Comparison of ENCODE assay signal across 8 cellular contexts in the genomic region with DNA sequence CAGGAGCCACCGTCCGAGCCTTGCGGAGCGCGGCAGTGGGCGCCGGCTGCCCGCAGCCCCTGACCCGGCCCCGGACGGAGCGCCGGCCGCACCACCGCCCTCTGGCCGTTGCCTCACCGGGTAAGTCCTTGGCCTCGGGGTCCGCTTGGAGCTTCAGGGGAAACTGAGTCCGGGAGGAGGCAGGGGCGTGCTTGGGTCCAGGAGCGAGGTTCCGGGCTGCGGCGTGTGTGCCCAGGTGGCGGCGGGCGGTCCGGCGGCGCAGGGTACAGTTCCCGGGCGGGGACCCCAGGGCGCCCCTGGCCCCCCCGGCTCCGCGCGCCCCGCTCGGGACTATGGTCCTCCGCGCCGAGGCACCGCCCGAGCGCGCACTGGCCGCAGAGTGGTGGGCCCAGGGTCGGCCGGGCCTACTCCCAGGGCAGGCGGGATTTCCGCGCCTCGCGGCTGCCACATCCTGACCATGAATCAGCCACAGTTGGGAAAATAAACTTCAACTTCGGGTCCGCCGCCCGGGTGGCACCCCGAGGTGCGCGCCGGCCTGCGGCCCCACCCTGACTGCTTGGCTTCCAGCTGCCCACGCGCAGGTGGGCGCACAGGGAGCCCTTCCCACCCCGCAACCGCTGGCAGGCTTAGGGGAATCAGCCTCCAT. TPM values are rescaled to one million over a fixed set of nuclear protein-coding genes. Genes with fewer than 3 reads are reported as not detected.
A peak's percentile ranks its signal among the peaks of the same experiment; 100 is the strongest.
DNase-seq lines count a peak whose midpoint lies in the region; ATAC-seq and TF ChIP-seq lines count a peak whose summit lies in the region.

No MANE protein-coding gene starts in this region.

- H3K4me1 Mint-ChIP-seq in WTC11 = peaks cover 38% of the 10 kb centered on the region

- H3K27me3 Mint-ChIP-seq in WTC11 (ENCODE audit: low read depth) = no peaks in the 10 kb centered on the region; the same call in 1 of the 2 replicates

- peak overlapping the region; percentile 69 for H3K27ac ChIP-seq in foreskin keratinocyte

- peak overlapping the region; percentile 63 for H3K4me3 ChIP-seq in retinal pigment epithelial cell (ENCODE audit: low read length)

- CTCF ChIA-PET in WTC11 (lab: Charles Lee) = interaction anchor here (1.4 to 1.7 kb wide), 2 partner anchors 22 to 30 kb away, joined by 3 to 4 read pairs; no protein-coding TSS in a partner anchor

- H3K27ac Mint-ChIP-seq in WTC11 = no peak overlapping the region

- H3K9me3 Mint-ChIP-seq in WTC11 = peaks cover 4% of the 10 kb centered on the region

- POLR2A ChIA-PET in WTC11 (lab: Charles Lee) = no interaction called here

- ATAC-seq in WTC11 = no peak
- no peak for ATAC-seq in foreskin keratinocyte
- ATAC-seq in HG02798 (IDR thresholded peaks at IDR 0.05; ENCODE audit: poor library complexity, unreplicated experiment) = no peak
- ATAC-seq in HG02840 (IDR thresholded peaks at IDR 0.05; ENCODE audit: low FRiP score, unreplicated experiment) = no peak

- H3K27me3 ChIP-seq in foreskin keratinocyte = no peaks in the 10 kb centered on the region

- peaks cover 27% of the 10 kb centered on the region for H3K4me1 ChIP-seq in foreskin keratinocyte

- H3K36me3 Mint-ChIP-seq in WTC11 = 0 out of 2 replicates have a peak, but pooled peaks cover under 1% of the 10 kb centered on the region

- H3K4me3 Mint-ChIP-seq in WTC11 = peak overlapping the region; percentile 62

- peak; percentile 40 for DNase-seq in activated CD4-positive, alpha-beta T cell treated with anti-CD3 and anti-CD28 coated beads for 48 hours
- DNase-seq in activated CD4-positive, alpha-beta T cell treated with anti-CD3 and anti-CD28 coated beads, Interleukin-2, amount 50 U/mL, for 1 hour = no peak
- DNase-seq in WTC11 (ENCODE audit: low spot score) = no peak
- no peak for DNase-seq in foreskin keratinocyte
- DNase-seq in retinal pigment epithelial cell (ENCODE audit: low read depth) = no peak
- no peak for DNase-seq in NCI-H2227 (lab: John Stamatoyannopoulos, UW; ENCODE audit: unreplicated experiment)

- no peak for TF ChIP-seq CTCF in WTC11 (IDR thresholded peaks at IDR 0.05)
- no peak for TF ChIP-seq CTCF in foreskin keratinocyte (conservative IDR thresholded peaks at IDR 0.05)
- no peak for TF ChIP-seq CTCF in retinal pigment epithelial cell (conservative IDR thresholded peaks at IDR 0.05; ENCODE audit: low read depth, low read length)

TF ChIP-seq in WTC11, 78 proteins besides CTCF, POLR2A, EP300 and RAD21 (continues in another document):
- TF ChIP-seq TEAD4 (CRISPR knock-in tag; IDR thresholded peaks at IDR 0.05) (no peak), ESRRA (CRISPR knock-in tag; IDR thresholded peaks at IDR 0.05; ENCODE audit: borderline replicate concordance) (no peak), SP1 (CRISPR knock-in tag; conservative IDR thresholded peaks at IDR 0.05) (no peak), MYBL2 (CRISPR knock-in tag; IDR thresholded peaks at IDR 0.05) (no peak), GTF2I (CRISPR knock-in tag; conservative IDR thresholded peaks at IDR 0.05) (no peak), ZNF121 (CRISPR knock-in tag; IDR thresholded peaks at IDR 0.05) (no peak), CBFB (CRISPR knock-in tag; IDR thresholded peaks at IDR 0.05; ENCODE audit: low read depth) (no peak), ZNF423 (CRISPR knock-in tag; IDR thresholded peaks at IDR 0.05) (no peak), RORB (CRISPR knock-in tag; IDR thresholded peaks at IDR 0.05) (no peak), ZNF138 (CRISPR knock-in tag; conservative IDR thresholded peaks at IDR 0.05) (no peak), ATF1 (CRISPR knock-in tag; IDR thresholded peaks at IDR 0.05) (no peak), FOXK1 (CRISPR knock-in tag; IDR thresholded peaks at IDR 0.05) (0 out of 2 replicates have a peak, but pooled peaks have one; percentile 21), HMGA2 (CRISPR knock-in tag; IDR thresholded peaks at IDR 0.05) (no peak), ETV6 (CRISPR knock-in tag; IDR thresholded peaks at IDR 0.05) (no peak), RELA (CRISPR knock-in tag; IDR thresholded peaks at IDR 0.05; ENCODE audit: borderline replicate concordance) (no peak)
- TF ChIP-seq, protein P1, sequence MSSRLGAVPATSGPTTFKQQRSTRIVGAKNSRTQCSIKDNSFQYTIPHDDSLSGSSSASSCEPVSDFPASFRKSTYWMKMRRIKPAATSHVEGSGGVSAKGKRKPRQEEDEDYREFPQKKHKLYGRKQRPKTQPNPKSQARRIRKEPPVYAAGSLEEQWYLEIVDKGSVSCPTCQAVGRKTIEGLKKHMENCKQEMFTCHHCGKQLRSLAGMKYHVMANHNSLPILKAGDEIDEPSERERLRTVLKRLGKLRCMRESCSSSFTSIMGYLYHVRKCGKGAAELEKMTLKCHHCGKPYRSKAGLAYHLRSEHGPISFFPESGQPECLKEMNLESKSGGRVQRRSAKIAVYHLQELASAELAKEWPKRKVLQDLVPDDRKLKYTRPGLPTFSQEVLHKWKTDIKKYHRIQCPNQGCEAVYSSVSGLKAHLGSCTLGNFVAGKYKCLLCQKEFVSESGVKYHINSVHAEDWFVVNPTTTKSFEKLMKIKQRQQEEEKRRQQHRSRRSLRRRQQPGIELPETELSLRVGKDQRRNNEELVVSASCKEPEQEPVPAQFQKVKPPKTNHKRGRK (CRISPR knock-in tag; IDR thresholded peaks at IDR 0.05; ENCODE audit: borderline replicate concordance) = no peak
- TF ChIP-seq, protein P2, sequence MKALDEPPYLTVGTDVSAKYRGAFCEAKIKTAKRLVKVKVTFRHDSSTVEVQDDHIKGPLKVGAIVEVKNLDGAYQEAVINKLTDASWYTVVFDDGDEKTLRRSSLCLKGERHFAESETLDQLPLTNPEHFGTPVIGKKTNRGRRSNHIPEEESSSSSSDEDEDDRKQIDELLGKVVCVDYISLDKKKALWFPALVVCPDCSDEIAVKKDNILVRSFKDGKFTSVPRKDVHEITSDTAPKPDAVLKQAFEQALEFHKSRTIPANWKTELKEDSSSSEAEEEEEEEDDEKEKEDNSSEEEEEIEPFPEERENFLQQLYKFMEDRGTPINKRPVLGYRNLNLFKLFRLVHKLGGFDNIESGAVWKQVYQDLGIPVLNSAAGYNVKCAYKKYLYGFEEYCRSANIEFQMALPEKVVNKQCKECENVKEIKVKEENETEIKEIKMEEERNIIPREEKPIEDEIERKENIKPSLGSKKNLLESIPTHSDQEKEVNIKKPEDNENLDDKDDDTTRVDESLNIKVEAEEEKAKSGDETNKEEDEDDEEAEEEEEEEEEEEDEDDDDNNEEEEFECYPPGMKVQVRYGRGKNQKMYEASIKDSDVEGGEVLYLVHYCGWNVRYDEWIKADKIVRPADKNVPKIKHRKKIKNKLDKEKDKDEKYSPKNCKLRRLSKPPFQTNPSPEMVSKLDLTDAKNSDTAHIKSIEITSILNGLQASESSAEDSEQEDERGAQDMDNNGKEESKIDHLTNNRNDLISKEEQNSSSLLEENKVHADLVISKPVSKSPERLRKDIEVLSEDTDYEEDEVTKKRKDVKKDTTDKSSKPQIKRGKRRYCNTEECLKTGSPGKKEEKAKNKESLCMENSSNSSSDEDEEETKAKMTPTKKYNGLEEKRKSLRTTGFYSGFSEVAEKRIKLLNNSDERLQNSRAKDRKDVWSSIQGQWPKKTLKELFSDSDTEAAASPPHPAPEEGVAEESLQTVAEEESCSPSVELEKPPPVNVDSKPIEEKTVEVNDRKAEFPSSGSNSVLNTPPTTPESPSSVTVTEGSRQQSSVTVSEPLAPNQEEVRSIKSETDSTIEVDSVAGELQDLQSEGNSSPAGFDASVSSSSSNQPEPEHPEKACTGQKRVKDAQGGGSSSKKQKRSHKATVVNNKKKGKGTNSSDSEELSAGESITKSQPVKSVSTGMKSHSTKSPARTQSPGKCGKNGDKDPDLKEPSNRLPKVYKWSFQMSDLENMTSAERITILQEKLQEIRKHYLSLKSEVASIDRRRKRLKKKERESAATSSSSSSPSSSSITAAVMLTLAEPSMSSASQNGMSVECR (CRISPR knock-in tag; IDR thresholded peaks at IDR 0.05; ENCODE audit: borderline replicate concordance) = 0 out of 2 replicates have a peak, but pooled peaks have one; percentile 15
- TF ChIP-seq, protein P3, sequence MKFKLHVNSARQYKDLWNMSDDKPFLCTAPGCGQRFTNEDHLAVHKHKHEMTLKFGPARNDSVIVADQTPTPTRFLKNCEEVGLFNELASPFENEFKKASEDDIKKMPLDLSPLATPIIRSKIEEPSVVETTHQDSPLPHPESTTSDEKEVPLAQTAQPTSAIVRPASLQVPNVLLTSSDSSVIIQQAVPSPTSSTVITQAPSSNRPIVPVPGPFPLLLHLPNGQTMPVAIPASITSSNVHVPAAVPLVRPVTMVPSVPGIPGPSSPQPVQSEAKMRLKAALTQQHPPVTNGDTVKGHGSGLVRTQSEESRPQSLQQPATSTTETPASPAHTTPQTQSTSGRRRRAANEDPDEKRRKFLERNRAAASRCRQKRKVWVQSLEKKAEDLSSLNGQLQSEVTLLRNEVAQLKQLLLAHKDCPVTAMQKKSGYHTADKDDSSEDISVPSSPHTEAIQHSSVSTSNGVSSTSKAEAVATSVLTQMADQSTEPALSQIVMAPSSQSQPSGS (CRISPR knock-in tag; IDR thresholded peaks at IDR 0.05; ENCODE audit: borderline replicate concordance, low read depth) = no peak
- TF ChIP-seq, protein P4, sequence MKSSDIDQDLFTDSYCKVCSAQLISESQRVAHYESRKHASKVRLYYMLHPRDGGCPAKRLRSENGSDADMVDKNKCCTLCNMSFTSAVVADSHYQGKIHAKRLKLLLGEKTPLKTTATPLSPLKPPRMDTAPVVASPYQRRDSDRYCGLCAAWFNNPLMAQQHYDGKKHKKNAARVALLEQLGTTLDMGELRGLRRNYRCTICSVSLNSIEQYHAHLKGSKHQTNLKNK (CRISPR knock-in tag; IDR thresholded peaks at IDR 0.05) = no peak

RNA-seq across cellular contexts. Expression of a gene that starts 0.3 kb away (rescaled TPM):
- total RNA-seq in WTC11 (2021) (69.0 to 82.4 TPM (median 72.4 TPM) in 3 replicates), foreskin keratinocyte (82.1 and 94.5 TPM in 2 replicates)
- 88.3 and 101 TPM in 2 replicates for polyA plus RNA-seq in foreskin keratinocyte

RNA-seq across cellular contexts. Expression of a gene that starts 34.3 kb away (rescaled TPM):
- total RNA-seq in WTC11 (2021) (10.0 to 13.3 TPM (median 12.0 TPM) in 3 replicates), foreskin keratinocyte (0.63 and 1.2 TPM in 2 replicates)
- polyA plus RNA-seq in foreskin keratinocyte = 0.43 and 1.1 TPM in 2 replicates
